ENCODE assay signal across 7 cellular contexts in the genomic region with DNA sequence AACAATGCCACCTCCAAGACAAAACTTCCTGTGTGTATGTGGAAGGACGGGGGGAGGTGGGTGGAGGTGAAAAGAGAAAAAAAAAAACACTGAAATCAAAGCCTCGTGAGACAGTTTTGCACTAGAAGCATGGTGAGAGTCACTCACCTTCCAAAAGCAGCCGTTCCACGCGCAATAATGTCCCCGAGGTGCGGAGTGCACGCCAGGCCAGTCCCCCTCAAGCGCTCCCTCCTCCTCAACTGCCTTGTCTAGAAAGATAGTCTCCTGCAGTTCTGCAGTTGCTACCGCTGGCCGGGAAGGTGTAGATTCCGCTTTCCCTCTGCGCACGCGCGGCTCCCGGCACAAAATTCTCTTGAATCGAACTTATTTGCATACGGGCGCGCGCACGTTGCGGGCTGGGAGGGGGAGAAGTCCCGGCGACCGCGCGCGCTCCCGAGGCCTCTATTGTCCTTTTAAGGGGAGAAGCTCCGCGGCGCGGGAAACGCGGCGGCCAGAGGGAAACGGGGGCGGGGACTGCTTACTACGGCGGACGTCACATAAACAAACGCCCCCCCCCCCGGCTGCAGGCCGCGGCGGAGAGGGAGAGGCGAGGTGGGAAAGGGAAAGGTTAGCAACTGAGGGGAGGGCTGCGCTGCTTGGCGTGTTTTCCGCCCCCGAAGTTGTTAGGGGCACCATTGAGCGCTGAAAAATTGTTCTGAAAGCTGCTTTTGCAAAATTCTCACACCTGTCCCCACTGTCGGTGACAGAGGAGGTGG.
DNase-seq lines count a peak whose midpoint lies in the region; ATAC-seq and TF ChIP-seq lines count a peak whose summit lies in the region.

SINHCAF (minus strand) TSS at position 274 of the 755 bp plus-strand sequence. CDS start 27,946 bp downstream, outside the sequence.

- in situ Hi-C loops in astrocyte of the spinal cord (cut with HindIII; ENCODE audit: low sequenced_read_pairs), result no loop called here

- no peak for TF ChIP-seq CTCF in astrocyte of the spinal cord (IDR thresholded peaks at IDR 0.05; ENCODE audit: low read depth, low read length)

- DNase-seq in NCI-H2081 (lab: John Stamatoyannopoulos, UW) (peak; percentile 100), T1000 (lab: John Stamatoyannopoulos, UW) (peak; percentile 97), astrocyte of the spinal cord (ENCODE audit: low read depth, low spot score) (peak; percentile 100), hippocampal formation (lab: John Stamatoyannopoulos, UW) (peak; percentile 94 to 96), retina (peak; percentile 99)

- H3K4me3 ChIP-seq in astrocyte of the spinal cord (ENCODE audit: low read depth, low read length), result peak within 1 kb of the TSS; percentile 87

- ATAC-seq in GM18508 (IDR thresholded peaks at IDR 0.05; ENCODE audit: insufficient read depth, unreplicated experiment) (peak; percentile 46), HG03025 (IDR thresholded peaks at IDR 0.05; ENCODE audit: low FRiP score, unreplicated experiment) (peak; percentile 44)

Comparison
In these comparisons a context has a peak if more than half of its experiments do, and no peak if none do; other contexts are left out.
1. Peak in every context shown above with its lines: DNase-seq, ATAC-seq and H3K4me3 ChIP-seq.